Comparison of ENCODE assay signal across 32 cellular contexts in genomic region chr7:133386204-133386603, GRCh38.
DNase-seq lines count a peak whose midpoint lies in the region; ATAC-seq and TF ChIP-seq lines count a peak whose summit lies in the region.
"Had no signal": no experiment of that assay in that cellular context is flagged by ENCODE, and none has a peak within 500 bp of the region (broad histone marks: within the 10 kb centered on the region; RNA-seq: fewer than 3 reads in every experiment).

No MANE protein-coding gene starts in this region.

- no peak for TF ChIP-seq POLR2A in heart left ventricle (IDR thresholded peaks at IDR 0.05)

- intact Hi-C loops in heart left ventricle (cut with DNase I): no loop called here
- intact Hi-C loops in left ventricle myocardium inferior (cut with micrococcal nuclease): no loop called here
- intact Hi-C loops in left cardiac atrium (cut with DNase I): no loop called here

- TF ChIP-seq CTCF in heart left ventricle (IDR thresholded peaks at IDR 0.05): no peak
- TF ChIP-seq CTCF in left ventricle myocardium inferior (IDR thresholded peaks at IDR 0.05; ENCODE audit: borderline replicate concordance): no peak

- no peaks in the 10 kb centered on the region for H3K27me3 ChIP-seq in heart left ventricle
- no peaks in the 10 kb centered on the region for H3K27me3 ChIP-seq in left ventricle myocardium inferior (ENCODE audit: low read depth)
- H3K27me3 ChIP-seq: BE2C, right lobe of liver, spleen, testis had no signal

- ATAC-seq in heart left ventricle: peak; percentile 47 to 84 (median 70)
- ATAC-seq in left cardiac atrium: peak; percentile 75 to 90
- no peak for ATAC-seq in HG03432 (IDR thresholded peaks at IDR 0.05; ENCODE audit: unreplicated experiment)
- ATAC-seq: activated CD4-positive, CD25-positive, alpha-beta regulatory T cell treated with anti-CD3 and anti-CD28 coated beads, Interleukin-2, amount 50 U/mL, for 24 hours; activated CD8-positive, alpha-beta memory T cell treated with anti-CD3 and anti-CD28 coated beads, Interleukin-2, amount 10 ng/mL, durations not matched to agents 7 days and 5 days; activated T-cell treated with anti-CD3 and anti-CD28 coated beads, Interleukin-2, amount 50 U/mL, for 4 hours; left colon; right lobe of liver had no signal

- H3K36me3 ChIP-seq in heart left ventricle (no peaks in the 10 kb centered on the region), left ventricle myocardium inferior (no peaks in the 10 kb centered on the region)
- H3K36me3 ChIP-seq: BE2C, right lobe of liver, spleen had no signal

- WGBS in heart left ventricle, 4 donors: 54 to 66% (median 60%) methylated on average over 2 of the region's 2 CpGs

- DNase-seq in heart left ventricle (peak in 1 of 5 donors; percentile 28), left ventricle myocardium inferior (no peak), left cardiac atrium (no peak), islet precursor cell (peak; percentile 60), AG08396 (ENCODE audit: low spot score) (no peak), NCI-H345 treated with DMSO at 0.1 percent for 48 hours (lab: John Stamatoyannopoulos, UW; ENCODE audit: unreplicated experiment) (no peak)
- DNase-seq: ACHN; activated CD4-positive, alpha-beta T cell treated with anti-CD3 and anti-CD28 coated beads, Interleukin-2, amount 50 U/mL, for 4 hours; activated CD8-positive, alpha-beta memory T cell treated with anti-CD3 and anti-CD28 coated beads, Interleukin-2, amount 10 ng/mL, durations not matched to agents 7 days and 5 days; activated gamma-delta T cell; activated T-cell treated with anti-CD3 and anti-CD28 coated beads, Interleukin-2, amount 50 U/mL, for 4 hours; BE2C; caudate nucleus; CD8-positive, alpha-beta memory T cell; DMS 273 treated with DMSO at 0.1 percent for 48 hours; effector CD8-positive, alpha-beta T cell; left colon; NCI-H146; NCI-H2107; NCI-H446 treated with DMSO at 0.1 percent for 48 hours; NCI-H774; posterior cingulate gyrus; right lobe of liver; RPMI8226; spleen; stimulated activated CD4-positive, alpha-beta T cell treated with anti-CD3 and anti-CD28 coated beads, Interleukin-2, amount 100 ng/mL, for 24 hours; testis had no signal

- H3K4me1 ChIP-seq in heart left ventricle (peaks cover 0 to 18% (median 4%) of the 10 kb centered on the region in 12 donors), left ventricle myocardium inferior (peaks cover 27% of the 10 kb centered on the region)
- H3K4me1 ChIP-seq: BE2C, right lobe of liver, spleen, testis had no signal

- no peak overlapping the region for H3K27ac ChIP-seq in heart left ventricle
- H3K27ac ChIP-seq in left ventricle myocardium inferior (replicated peaks): no peak overlapping the region
- H3K27ac ChIP-seq: coronary artery, epithelial cell of prostate, right lobe of liver, SK-N-MC, spleen, testis had no signal

- no peaks in the 10 kb centered on the region for H3K9me3 ChIP-seq in heart left ventricle
- H3K9me3 ChIP-seq in left ventricle myocardium inferior (replicated peaks): no peaks in the 10 kb centered on the region
- H3K9me3 ChIP-seq: BE2C, right lobe of liver, spleen, testis had no signal

- H3K4me3 ChIP-seq in heart left ventricle: no peak overlapping the region
- no peak overlapping the region for H3K4me3 ChIP-seq in left ventricle myocardium inferior
- H3K4me3 ChIP-seq: coronary artery, right lobe of liver, SK-N-MC, spleen, testis had no signal
